ENCODE assay signal across 16 cellular contexts in genomic region chr13:30065181-30065580, GRCh38.
"Had no signal": no experiment of that assay in that cellular context is flagged by ENCODE, and none has a peak within 500 bp of the region (broad histone marks: within the 10 kb centered on the region; RNA-seq: fewer than 3 reads in every experiment).

No MANE protein-coding gene starts in this region.

- ATAC-seq: activated T-cell treated with anti-CD3 and anti-CD28 coated beads, Interleukin-2, amount 50 U/mL, for 72 hours; left colon; natural killer cell; stimulated activated memory B cell treated with anti-CD40 and anti-IgM and Interleukin-4, amounts not matched to agents 10 μg/mL and 1 μg/mL and 100 μg/mL, for 72 hours had no signal

- H3K36me3 ChIP-seq: ovary had no signal

- H3K36me3 Mint-ChIP-seq: activated naive CD8-positive, alpha-beta T cell treated with anti-CD3 and anti-CD28 coated beads, Interleukin-2, amount 10 ng/mL, durations not matched to agents 7 days and 5 days; immature natural killer cell; natural killer cell; stimulated activated memory B cell treated with anti-CD40 and anti-IgM and Interleukin-4, amounts not matched to agents 10 μg/mL and 1 μg/mL and 100 μg/mL, for 72 hours had no signal

- H3K4me1 Mint-ChIP-seq: activated CD4-positive, alpha-beta T cell treated with anti-CD3 and anti-CD28 coated beads, Interleukin-2, amount 10 ng/mL, durations not matched to agents 7 days and 5 days; activated naive CD8-positive, alpha-beta T cell treated with anti-CD3 and anti-CD28 coated beads, Interleukin-2, amount 10 ng/mL, durations not matched to agents 7 days and 5 days; immature natural killer cell; natural killer cell; stimulated activated memory B cell treated with anti-CD40 and anti-IgM and Interleukin-4, amounts not matched to agents 10 μg/mL and 1 μg/mL and 100 μg/mL, for 72 hours had no signal

- DNase-seq: activated CD4-positive, alpha-beta T cell treated with anti-CD3 and anti-CD28 coated beads, Interleukin-2, amount 10 ng/mL, durations not matched to agents 7 days and 5 days; activated CD8-positive, alpha-beta memory T cell treated with anti-CD3 and anti-CD28 coated beads, Interleukin-2, amount 50 U/mL, for 48 hours; activated gamma-delta T cell treated with Interleukin-2 at 50 U/mL for 16 hours; activated naive CD8-positive, alpha-beta T cell treated with anti-CD3 and anti-CD28 coated beads, Interleukin-2, amount 10 ng/mL, durations not matched to agents 7 days and 5 days; activated T-cell treated with anti-CD3 and anti-CD28 coated beads, Interleukin-2, amount 50 U/mL, for 72 hours; anterior cingulate cortex; cerebellar nuclear complex; effector CD8-positive, alpha-beta T cell; foreskin fibroblast; immature natural killer cell; left colon; natural killer cell; ovary had no signal

- H3K4me3 ChIP-seq: ovary had no signal

- H3K27ac ChIP-seq: ovary had no signal

- H3K4me3 Mint-ChIP-seq: activated CD4-positive, alpha-beta T cell treated with anti-CD3 and anti-CD28 coated beads, Interleukin-2, amount 10 ng/mL, durations not matched to agents 7 days and 5 days; activated naive CD8-positive, alpha-beta T cell treated with anti-CD3 and anti-CD28 coated beads, Interleukin-2, amount 10 ng/mL, durations not matched to agents 7 days and 5 days; activated T-cell treated with anti-CD3 and anti-CD28 coated beads, Interleukin-2, amount 50 U/mL, for 72 hours; immature natural killer cell; natural killer cell; stimulated activated memory B cell treated with anti-CD40 and anti-IgM and Interleukin-4, amounts not matched to agents 10 μg/mL and 1 μg/mL and 100 μg/mL, for 72 hours had no signal

- H3K9me3 Mint-ChIP-seq: activated CD4-positive, alpha-beta T cell treated with anti-CD3 and anti-CD28 coated beads, Interleukin-2, amount 10 ng/mL, durations not matched to agents 7 days and 5 days; activated naive CD8-positive, alpha-beta T cell treated with anti-CD3 and anti-CD28 coated beads, Interleukin-2, amount 10 ng/mL, durations not matched to agents 7 days and 5 days; immature natural killer cell; natural killer cell; stimulated activated memory B cell treated with anti-CD40 and anti-IgM and Interleukin-4, amounts not matched to agents 10 μg/mL and 1 μg/mL and 100 μg/mL, for 72 hours had no signal

- FAIRE-seq: endothelial cell of umbilical vein, urothelium cell line had no signal

- H3K9me3 ChIP-seq: ovary had no signal

- H3K27ac Mint-ChIP-seq: activated CD4-positive, alpha-beta T cell treated with anti-CD3 and anti-CD28 coated beads, Interleukin-2, amount 10 ng/mL, durations not matched to agents 7 days and 5 days; activated naive CD8-positive, alpha-beta T cell treated with anti-CD3 and anti-CD28 coated beads, Interleukin-2, amount 10 ng/mL, durations not matched to agents 7 days and 5 days; activated T-cell treated with anti-CD3 and anti-CD28 coated beads, Interleukin-2, amount 50 U/mL, for 72 hours; immature natural killer cell; natural killer cell; stimulated activated memory B cell treated with anti-CD40 and anti-IgM and Interleukin-4, amounts not matched to agents 10 μg/mL and 1 μg/mL and 100 μg/mL, for 72 hours had no signal

- H3K27me3 ChIP-seq: ovary had no signal
